Comparison of ENCODE assay signal across 27 cellular contexts in the genomic region with DNA sequence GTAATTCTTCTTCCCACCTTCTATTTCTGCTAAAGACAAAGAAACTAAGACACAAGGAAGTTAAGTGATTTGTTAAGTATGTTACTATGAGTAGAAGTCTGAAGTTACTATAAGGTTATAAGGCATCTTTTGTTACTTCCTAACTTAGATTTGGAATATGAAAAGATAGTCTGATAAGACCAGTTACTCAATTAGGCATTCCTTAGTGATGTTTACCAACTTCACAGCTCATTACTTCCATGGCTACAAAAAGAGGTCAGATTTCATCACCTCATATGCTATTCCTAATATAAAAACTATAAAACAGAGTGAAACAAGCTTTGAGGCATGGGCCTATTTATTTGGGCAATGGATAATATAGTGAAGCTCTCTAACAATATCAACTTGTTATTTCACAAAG.
"Had no signal": no experiment of that assay in that cellular context is flagged by ENCODE, and none has a peak within 500 bp of the region (broad histone marks: within the 10 kb centered on the region; RNA-seq: fewer than 3 reads in every experiment).

No MANE protein-coding gene starts in this region.

- H3K4me1 Mint-ChIP-seq: neural crest cell; stimulated activated effector memory CD8-positive, alpha-beta T cell treated with anti-CD3 and anti-CD28 coated beads, Interleukin-12 subunit alpha, Interleukin-12 subunit beta, amount 100 ng/mL, for 72 hours had no signal

- H3K27ac ChIP-seq: coronary artery, esophagus muscularis mucosa, heart right ventricle, lower lobe of right lung, neutrophil, pancreas, right lobe of liver, thoracic aorta, tibial nerve, upper lobe of left lung had no signal

- ATAC-seq: heart right ventricle; left colon; left ventricle myocardium superior; lower lobe of right lung; mucosa of descending colon; natural killer cell treated with Interleukin-12 subunit alpha and Interleukin-12 subunit beta and Interleukin-15 and Interleukin-18, amount 100 ng/mL, for 72 hours; pancreas; stimulated activated effector memory CD8-positive, alpha-beta T cell treated with anti-CD3 and anti-CD28 coated beads, Interleukin-12 subunit alpha, Interleukin-12 subunit beta, amount 100 ng/mL, for 72 hours; stimulated activated naive CD8-positive, alpha-beta T cell treated with anti-CD3 and anti-CD28 coated beads, Interleukin-15, Interleukin-2, amounts not matched to agents 100 U/mL and 50 U/mL, for 24 hours had no signal

- H3K27me3 Mint-ChIP-seq: naive B cell; natural killer cell treated with Interleukin-12 subunit alpha and Interleukin-12 subunit beta and Interleukin-15 and Interleukin-18, amount 100 ng/mL, for 72 hours had no signal

- H3K27me3 ChIP-seq: esophagus muscularis mucosa, heart right ventricle, neutrophil, pancreas, right lobe of liver, tibial nerve, upper lobe of left lung had no signal

- DNase-seq: dermis blood vessel endothelial cell; effector memory CD4-positive, alpha-beta T cell; foreskin melanocyte; glutamatergic neuron; heart right ventricle; hippocampal formation; islet precursor cell; kidney glomerular epithelial cell; left colon; left ventricle myocardium superior; lower lobe of right lung; mucosa of descending colon; naive B cell; pancreas; right lobe of liver; stimulated activated CD4-positive, alpha-beta T cell treated with anti-CD3 and anti-CD28 coated beads, Interleukin-2, amount 100 ng/mL, for 24 hours; stimulated activated CD4-positive, alpha-beta T cell treated with anti-CD3 and anti-CD28 coated beads, Interleukin-4, amount 100 ng/mL, for 24 hours; stimulated activated naive CD8-positive, alpha-beta T cell treated with anti-CD3 and anti-CD28 coated beads, Interleukin-15, Interleukin-2, amounts not matched to agents 100 U/mL and 50 U/mL, for 24 hours; upper lobe of left lung had no signal

- H3K36me3 ChIP-seq: thoracic aorta had no signal

- H3K36me3 Mint-ChIP-seq: stimulated activated effector memory CD8-positive, alpha-beta T cell treated with anti-CD3 and anti-CD28 coated beads, Interleukin-12 subunit alpha, Interleukin-12 subunit beta, amount 100 ng/mL, for 72 hours had no signal

- H3K9me3 Mint-ChIP-seq: stimulated activated effector memory CD8-positive, alpha-beta T cell treated with anti-CD3 and anti-CD28 coated beads, Interleukin-12 subunit alpha, Interleukin-12 subunit beta, amount 100 ng/mL, for 72 hours had no signal

- H3K9me3 ChIP-seq: esophagus muscularis mucosa, heart right ventricle, lower lobe of right lung, mucosa of descending colon, neutrophil, pancreas, right lobe of liver, thoracic aorta, tibial nerve, upper lobe of left lung had no signal

- H3K4me3 Mint-ChIP-seq: naive B cell; natural killer cell treated with Interleukin-12 subunit alpha and Interleukin-12 subunit beta and Interleukin-15 and Interleukin-18, amount 100 ng/mL, for 72 hours; neural crest cell; stimulated activated effector memory CD8-positive, alpha-beta T cell treated with anti-CD3 and anti-CD28 coated beads, Interleukin-12 subunit alpha, Interleukin-12 subunit beta, amount 100 ng/mL, for 72 hours had no signal

- H3K27ac Mint-ChIP-seq: naive B cell; natural killer cell treated with Interleukin-12 subunit alpha and Interleukin-12 subunit beta and Interleukin-15 and Interleukin-18, amount 100 ng/mL, for 72 hours; stimulated activated effector memory CD8-positive, alpha-beta T cell treated with anti-CD3 and anti-CD28 coated beads, Interleukin-12 subunit alpha, Interleukin-12 subunit beta, amount 100 ng/mL, for 72 hours had no signal

- H3K4me3 ChIP-seq: coronary artery, esophagus muscularis mucosa, heart right ventricle, lower lobe of right lung, mucosa of descending colon, pancreas, right lobe of liver, thoracic aorta, tibial nerve, upper lobe of left lung had no signal

- H3K4me1 ChIP-seq: esophagus muscularis mucosa, heart right ventricle, lower lobe of right lung, pancreas, right lobe of liver, tibial nerve, upper lobe of left lung had no signal
